1 cellular context compared by ENCODE assay signal in the genomic region with DNA sequence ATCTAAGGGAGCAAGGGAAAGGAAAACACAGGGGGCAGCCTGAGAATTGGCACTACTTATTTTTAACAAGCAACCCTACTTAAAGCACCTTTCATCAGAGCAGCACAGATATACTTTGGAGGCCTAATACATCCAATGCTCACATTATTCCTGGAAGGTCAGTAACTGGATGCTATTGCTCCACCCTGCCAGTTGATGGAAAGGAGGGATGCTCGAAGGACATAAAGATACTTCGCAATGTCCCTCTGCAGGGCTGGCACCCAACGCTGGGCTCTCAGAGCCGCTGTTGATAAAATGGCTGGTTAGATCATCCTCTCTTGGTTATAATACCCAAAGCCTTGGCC.
TF ChIP-seq lines count a peak whose summit lies in the region.

No MANE protein-coding gene starts in this region.

TF ChIP-seq in H1, 55 proteins besides CTCF, POLR2A, EP300 and RAD21:
- TF ChIP-seq, protein P1, sequence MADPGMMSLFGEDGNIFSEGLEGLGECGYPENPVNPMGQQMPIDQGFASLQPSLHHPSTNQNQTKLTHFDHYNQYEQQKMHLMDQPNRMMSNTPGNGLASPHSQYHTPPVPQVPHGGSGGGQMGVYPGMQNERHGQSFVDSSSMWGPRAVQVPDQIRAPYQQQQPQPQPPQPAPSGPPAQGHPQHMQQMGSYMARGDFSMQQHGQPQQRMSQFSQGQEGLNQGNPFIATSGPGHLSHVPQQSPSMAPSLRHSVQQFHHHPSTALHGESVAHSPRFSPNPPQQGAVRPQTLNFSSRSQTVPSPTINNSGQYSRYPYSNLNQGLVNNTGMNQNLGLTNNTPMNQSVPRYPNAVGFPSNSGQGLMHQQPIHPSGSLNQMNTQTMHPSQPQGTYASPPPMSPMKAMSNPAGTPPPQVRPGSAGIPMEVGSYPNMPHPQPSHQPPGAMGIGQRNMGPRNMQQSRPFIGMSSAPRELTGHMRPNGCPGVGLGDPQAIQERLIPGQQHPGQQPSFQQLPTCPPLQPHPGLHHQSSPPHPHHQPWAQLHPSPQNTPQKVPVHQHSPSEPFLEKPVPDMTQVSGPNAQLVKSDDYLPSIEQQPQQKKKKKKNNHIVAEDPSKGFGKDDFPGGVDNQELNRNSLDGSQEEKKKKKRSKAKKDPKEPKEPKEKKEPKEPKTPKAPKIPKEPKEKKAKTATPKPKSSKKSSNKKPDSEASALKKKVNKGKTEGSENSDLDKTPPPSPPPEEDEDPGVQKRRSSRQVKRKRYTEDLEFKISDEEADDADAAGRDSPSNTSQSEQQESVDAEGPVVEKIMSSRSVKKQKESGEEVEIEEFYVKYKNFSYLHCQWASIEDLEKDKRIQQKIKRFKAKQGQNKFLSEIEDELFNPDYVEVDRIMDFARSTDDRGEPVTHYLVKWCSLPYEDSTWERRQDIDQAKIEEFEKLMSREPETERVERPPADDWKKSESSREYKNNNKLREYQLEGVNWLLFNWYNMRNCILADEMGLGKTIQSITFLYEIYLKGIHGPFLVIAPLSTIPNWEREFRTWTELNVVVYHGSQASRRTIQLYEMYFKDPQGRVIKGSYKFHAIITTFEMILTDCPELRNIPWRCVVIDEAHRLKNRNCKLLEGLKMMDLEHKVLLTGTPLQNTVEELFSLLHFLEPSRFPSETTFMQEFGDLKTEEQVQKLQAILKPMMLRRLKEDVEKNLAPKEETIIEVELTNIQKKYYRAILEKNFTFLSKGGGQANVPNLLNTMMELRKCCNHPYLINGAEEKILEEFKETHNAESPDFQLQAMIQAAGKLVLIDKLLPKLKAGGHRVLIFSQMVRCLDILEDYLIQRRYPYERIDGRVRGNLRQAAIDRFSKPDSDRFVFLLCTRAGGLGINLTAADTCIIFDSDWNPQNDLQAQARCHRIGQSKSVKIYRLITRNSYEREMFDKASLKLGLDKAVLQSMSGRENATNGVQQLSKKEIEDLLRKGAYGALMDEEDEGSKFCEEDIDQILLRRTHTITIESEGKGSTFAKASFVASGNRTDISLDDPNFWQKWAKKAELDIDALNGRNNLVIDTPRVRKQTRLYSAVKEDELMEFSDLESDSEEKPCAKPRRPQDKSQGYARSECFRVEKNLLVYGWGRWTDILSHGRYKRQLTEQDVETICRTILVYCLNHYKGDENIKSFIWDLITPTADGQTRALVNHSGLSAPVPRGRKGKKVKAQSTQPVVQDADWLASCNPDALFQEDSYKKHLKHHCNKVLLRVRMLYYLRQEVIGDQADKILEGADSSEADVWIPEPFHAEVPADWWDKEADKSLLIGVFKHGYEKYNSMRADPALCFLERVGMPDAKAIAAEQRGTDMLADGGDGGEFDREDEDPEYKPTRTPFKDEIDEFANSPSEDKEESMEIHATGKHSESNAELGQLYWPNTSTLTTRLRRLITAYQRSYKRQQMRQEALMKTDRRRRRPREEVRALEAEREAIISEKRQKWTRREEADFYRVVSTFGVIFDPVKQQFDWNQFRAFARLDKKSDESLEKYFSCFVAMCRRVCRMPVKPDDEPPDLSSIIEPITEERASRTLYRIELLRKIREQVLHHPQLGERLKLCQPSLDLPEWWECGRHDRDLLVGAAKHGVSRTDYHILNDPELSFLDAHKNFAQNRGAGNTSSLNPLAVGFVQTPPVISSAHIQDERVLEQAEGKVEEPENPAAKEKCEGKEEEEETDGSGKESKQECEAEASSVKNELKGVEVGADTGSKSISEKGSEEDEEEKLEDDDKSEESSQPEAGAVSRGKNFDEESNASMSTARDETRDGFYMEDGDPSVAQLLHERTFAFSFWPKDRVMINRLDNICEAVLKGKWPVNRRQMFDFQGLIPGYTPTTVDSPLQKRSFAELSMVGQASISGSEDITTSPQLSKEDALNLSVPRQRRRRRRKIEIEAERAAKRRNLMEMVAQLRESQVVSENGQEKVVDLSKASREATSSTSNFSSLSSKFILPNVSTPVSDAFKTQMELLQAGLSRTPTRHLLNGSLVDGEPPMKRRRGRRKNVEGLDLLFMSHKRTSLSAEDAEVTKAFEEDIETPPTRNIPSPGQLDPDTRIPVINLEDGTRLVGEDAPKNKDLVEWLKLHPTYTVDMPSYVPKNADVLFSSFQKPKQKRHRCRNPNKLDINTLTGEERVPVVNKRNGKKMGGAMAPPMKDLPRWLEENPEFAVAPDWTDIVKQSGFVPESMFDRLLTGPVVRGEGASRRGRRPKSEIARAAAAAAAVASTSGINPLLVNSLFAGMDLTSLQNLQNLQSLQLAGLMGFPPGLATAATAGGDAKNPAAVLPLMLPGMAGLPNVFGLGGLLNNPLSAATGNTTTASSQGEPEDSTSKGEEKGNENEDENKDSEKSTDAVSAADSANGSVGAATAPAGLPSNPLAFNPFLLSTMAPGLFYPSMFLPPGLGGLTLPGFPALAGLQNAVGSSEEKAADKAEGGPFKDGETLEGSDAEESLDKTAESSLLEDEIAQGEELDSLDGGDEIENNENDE (IDR thresholded peaks at IDR 0.05; ENCODE audit: insufficient replicate concordance, low read length), result no peak
- TF ChIP-seq CEBPB (IDR thresholded peaks at IDR 0.05; ENCODE audit: low read depth, low read length), result no peak
- no peak for TF ChIP-seq TAF1 (IDR thresholded peaks at IDR 0.05; ENCODE audit: low read depth, low read length)
- no peak for TF ChIP-seq TCF12 (IDR thresholded peaks at IDR 0.05; ENCODE audit: low read depth, low read length)
- no peak for TF ChIP-seq KDM1A (IDR thresholded peaks at IDR 0.05; ENCODE audit: borderline replicate concordance, low read length)
